In the genomic region with DNA sequence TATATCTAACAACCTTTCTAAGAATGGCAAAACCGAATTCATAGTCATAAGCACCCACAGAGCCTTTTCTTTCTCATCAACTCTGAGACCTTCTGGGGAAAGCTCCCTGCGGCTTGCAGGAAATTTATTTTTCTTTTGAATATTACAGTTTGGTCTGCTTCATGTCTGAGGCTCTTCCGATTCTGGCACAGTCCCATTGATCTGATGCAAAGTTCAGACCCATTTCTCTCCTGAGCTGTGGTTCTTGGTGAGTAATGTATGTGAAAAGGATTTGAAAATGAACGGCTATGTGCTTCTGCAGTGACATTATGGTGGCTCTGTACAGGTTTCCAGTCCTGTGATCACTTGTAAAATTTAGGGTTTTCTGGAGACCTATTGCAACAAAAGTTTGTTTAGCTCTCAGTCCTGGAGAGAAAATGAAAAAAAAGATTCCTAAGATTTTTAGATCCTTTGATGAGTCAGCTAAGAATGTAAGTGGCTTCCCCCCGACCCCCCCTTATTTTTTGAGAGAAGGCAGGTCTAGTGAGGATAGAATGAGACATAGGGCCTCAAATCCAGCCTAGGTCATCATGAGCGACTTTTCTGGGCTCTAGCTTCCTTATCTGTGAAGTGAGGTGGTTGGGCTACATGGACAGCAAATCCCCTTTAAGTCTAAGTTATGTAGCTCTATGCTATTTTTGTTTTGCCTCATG, we compare ENCODE assay signal across 10 cellular contexts. TPM values are rescaled to one million over a fixed set of nuclear protein-coding genes. Genes with fewer than 3 reads are reported as not detected.
DNase-seq lines count a peak whose midpoint lies in the region; TF ChIP-seq lines count a peak whose summit lies in the region.
"Had no signal": no experiment of that assay in that cellular context is flagged by ENCODE, and none has a peak within 500 bp of the region (broad histone marks: within the 10 kb centered on the region; RNA-seq: fewer than 3 reads in every experiment).

No MANE protein-coding gene starts in this region.

- H3K4me3 ChIP-seq in cardiac fibroblast (replicated peaks in 1 of 2; ENCODE audit: low read depth in 2 of 2, low read length in 2 of 2) (no peak overlapping the region), mesendoderm (ENCODE audit: low read length) (no peak overlapping the region)

- H2AK5ac ChIP-seq in mesendoderm (ENCODE audit: low read length): no peak overlapping the region

- no peaks in the 10 kb centered on the region for H3K36me3 ChIP-seq in mesendoderm (ENCODE audit: control insufficient read depth, insufficient read depth, low read length)

- no peak overlapping the region for H2BK15ac ChIP-seq in mesendoderm (replicated peaks; ENCODE audit: low read depth)

- H3K4me1 ChIP-seq in mesendoderm (ENCODE audit: control insufficient read depth, low read depth, low read length): peaks cover 2% of the 10 kb centered on the region

- no peak overlapping the region for H3K4me2 ChIP-seq in mesendoderm (ENCODE audit: low read length)

- H4K5ac ChIP-seq in mesendoderm (ENCODE audit: low read length): no peak overlapping the region

- no peak for TF ChIP-seq CTCF in cardiac fibroblast (IDR thresholded peaks at IDR 0.05; ENCODE audit: low read depth, low read length)

- H3K9ac ChIP-seq in mesendoderm (ENCODE audit: low read length): no peak overlapping the region

- no peak overlapping the region for H3K23ac ChIP-seq in mesendoderm (ENCODE audit: low read length)

- H2BK120ac ChIP-seq in mesendoderm (ENCODE audit: low read depth, low read length): no peak overlapping the region

- no peaks in the 10 kb centered on the region for H3K27me3 ChIP-seq in mesendoderm (ENCODE audit: insufficient read depth, low read length, poor library complexity)

- no peak overlapping the region for H3K4ac ChIP-seq in mesendoderm (ENCODE audit: low read depth, low read length)

- H4K8ac ChIP-seq in mesendoderm (ENCODE audit: low read depth, low read length): no peak overlapping the region

- H3K79me1 ChIP-seq in mesendoderm (ENCODE audit: low read length): peaks cover 18% of the 10 kb centered on the region

- H3K18ac ChIP-seq in mesendoderm (ENCODE audit: low read length): no peak overlapping the region

- whole genome bisulfite sequencing in mesendoderm (ENCODE audit: extremely low coverage, insufficient coverage, low lambda C conversion rate): no CpG with 5 or more reads among the region's 6 CpGs

- H2BK5ac ChIP-seq in mesendoderm (ENCODE audit: low read length): no peak overlapping the region

- no peak overlapping the region for H3K27ac ChIP-seq in mesendoderm (ENCODE audit: low read depth, low read length)

- peaks cover 47% of the 10 kb centered on the region for H3K79me2 ChIP-seq in mesendoderm (ENCODE audit: control insufficient read depth, insufficient read depth, low read length)

- peak; percentile 30 for DNase-seq in AG08396 (ENCODE audit: low spot score)
- peak; percentile 67 for DNase-seq in NCI-H226
- DNase-seq in cardiac fibroblast (ENCODE audit: low read depth in 2 of 2): peak; percentile 52 to 74
- DNase-seq in mesendoderm: peak; percentile 65
- no peak for DNase-seq in NCI-H510A treated with DMSO at 0.1 percent for 48 hours (lab: John Stamatoyannopoulos, UW)
- no peak for DNase-seq in DMS53 treated with DMSO at 0.1 percent for 48 hours (lab: John Stamatoyannopoulos, UW; ENCODE audit: unreplicated experiment)
- no peak for DNase-seq in stimulated activated CD4-positive, alpha-beta T cell treated with anti-CD3 and anti-CD28 coated beads, Interleukin-4, amount 100 ng/mL, for 1 hour
- no peak for DNase-seq in Ammon's horn (ENCODE audit: low spot score)
- DNase-seq: cortex of kidney, naive B cell had no signal

- no peak overlapping the region for H3K56ac ChIP-seq in mesendoderm (ENCODE audit: low read length)

RNA-seq across cellular contexts. Expression of gene GAN, which starts 4.6 kb away (rescaled TPM):
- polyA plus RNA-seq in mesendoderm (2013, experiment 1 of 2): 5.9 TPM
- 5.6 TPM for polyA plus RNA-seq in mesendoderm (2013, experiment 2 of 2)

Comparison
In these comparisons a context has a peak if more than half of its experiments do, and no peak if none do; other contexts are left out.
1. DNase-seq: peak in AG08396 (single experiment), NCI-H226 (single experiment), cardiac fibroblast (2 of 2) and mesendoderm (single experiment); none in NCI-H510A treated with DMSO at 0.1 percent for 48 hours (single experiment), DMS53 treated with DMSO at 0.1 percent for 48 hours (single experiment), stimulated activated CD4-positive, alpha-beta T cell treated with anti-CD3 and anti-CD28 coated beads, Interleukin-4, amount 100 ng/mL, for 1 hour (single experiment) and Ammon's horn (single experiment).